ENCODE assay signal across 2 cellular contexts in the genomic region with DNA sequence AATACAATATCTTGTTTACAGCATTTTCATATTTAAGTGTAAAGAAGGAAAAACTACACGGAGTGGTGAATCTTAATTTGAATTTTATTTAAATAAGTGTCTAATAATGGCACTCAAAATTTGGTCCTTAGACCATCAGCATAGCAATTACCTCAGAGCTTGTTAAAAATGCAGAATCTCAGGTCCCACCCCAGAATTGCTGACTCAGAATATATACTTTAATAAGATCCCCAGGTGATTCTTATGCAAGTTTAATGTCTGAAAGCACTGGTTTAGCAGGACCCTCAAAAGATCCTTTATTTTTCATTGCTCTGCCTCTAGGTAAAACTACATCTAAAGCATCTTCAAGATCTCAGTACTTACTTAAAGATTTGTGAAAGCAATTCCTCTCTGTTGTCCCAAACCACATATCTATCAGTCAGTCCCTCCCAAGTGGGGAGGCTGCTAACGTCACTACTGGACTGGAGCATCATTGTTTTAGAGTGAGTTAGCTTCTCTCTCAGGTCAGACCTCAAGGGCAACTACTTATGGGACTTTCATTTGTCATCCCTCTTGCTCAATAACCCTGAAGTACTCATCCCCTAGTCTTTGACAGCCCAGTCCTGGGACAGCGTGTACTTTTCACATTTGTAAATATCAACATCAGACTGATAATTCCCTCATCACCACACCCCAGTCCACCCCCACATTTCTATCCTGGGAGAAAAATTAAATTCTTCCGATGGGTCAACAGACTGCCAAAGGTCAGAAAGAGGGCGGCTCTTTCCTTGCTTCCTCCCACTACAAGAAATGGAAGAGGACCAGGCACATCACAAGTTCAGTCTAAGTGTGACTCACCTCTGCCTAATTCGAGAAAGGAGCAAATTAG.
A peak's percentile ranks its signal among the peaks of the same experiment; 100 is the strongest.
TF ChIP-seq lines count a peak whose summit lies in the region.

No MANE protein-coding gene starts in this region.

TF ChIP-seq in K562, 482 proteins besides CTCF, POLR2A, EP300 and RAD21 (continued from another document):
- TF ChIP-seq KLF16 (IDR thresholded peaks at IDR 0.05), result no peak
- TF ChIP-seq MAZ (CRISPR knock-in tag; conservative IDR thresholded peaks at IDR 0.05 in 1 of 2, IDR thresholded peaks at IDR 0.05 in 1 of 2), result no peak
- TF ChIP-seq MCM2 (IDR thresholded peaks at IDR 0.05; ENCODE audit: low read depth), result no peak
- TF ChIP-seq RBM17 (IDR thresholded peaks at IDR 0.05; ENCODE audit: borderline replicate concordance, low read depth, low read length), result no peak
- TF ChIP-seq HNRNPLL (IDR thresholded peaks at IDR 0.05; ENCODE audit: low read depth, low read length, poor library complexity, severe bottlenecking), result no peak
- no peak for TF ChIP-seq ZNF79 (CRISPR knock-in tag; IDR thresholded peaks at IDR 0.05; ENCODE audit: low read depth)
- TF ChIP-seq, protein P1, sequence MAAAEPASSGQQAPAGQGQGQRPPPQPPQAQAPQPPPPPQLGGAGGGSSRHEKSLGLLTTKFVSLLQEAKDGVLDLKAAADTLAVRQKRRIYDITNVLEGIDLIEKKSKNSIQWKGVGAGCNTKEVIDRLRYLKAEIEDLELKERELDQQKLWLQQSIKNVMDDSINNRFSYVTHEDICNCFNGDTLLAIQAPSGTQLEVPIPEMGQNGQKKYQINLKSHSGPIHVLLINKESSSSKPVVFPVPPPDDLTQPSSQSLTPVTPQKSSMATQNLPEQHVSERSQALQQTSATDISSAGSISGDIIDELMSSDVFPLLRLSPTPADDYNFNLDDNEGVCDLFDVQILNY (CRISPR knock-in tag; IDR thresholded peaks at IDR 0.05), result no peak
- TF ChIP-seq, protein P2, sequence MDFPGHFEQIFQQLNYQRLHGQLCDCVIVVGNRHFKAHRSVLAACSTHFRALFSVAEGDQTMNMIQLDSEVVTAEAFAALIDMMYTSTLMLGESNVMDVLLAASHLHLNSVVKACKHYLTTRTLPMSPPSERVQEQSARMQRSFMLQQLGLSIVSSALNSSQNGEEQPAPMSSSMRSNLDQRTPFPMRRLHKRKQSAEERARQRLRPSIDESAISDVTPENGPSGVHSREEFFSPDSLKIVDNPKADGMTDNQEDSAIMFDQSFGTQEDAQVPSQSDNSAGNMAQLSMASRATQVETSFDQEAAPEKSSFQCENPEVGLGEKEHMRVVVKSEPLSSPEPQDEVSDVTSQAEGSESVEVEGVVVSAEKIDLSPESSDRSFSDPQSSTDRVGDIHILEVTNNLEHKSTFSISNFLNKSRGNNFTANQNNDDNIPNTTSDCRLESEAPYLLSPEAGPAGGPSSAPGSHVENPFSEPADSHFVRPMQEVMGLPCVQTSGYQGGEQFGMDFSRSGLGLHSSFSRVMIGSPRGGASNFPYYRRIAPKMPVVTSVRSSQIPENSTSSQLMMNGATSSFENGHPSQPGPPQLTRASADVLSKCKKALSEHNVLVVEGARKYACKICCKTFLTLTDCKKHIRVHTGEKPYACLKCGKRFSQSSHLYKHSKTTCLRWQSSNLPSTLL (IDR thresholded peaks at IDR 0.05), result no peak
- TF ChIP-seq CEBPG (CRISPR knock-in tag; IDR thresholded peaks at IDR 0.05), result no peak
- peak in 1 of 2 experiments; percentile 78; a peak in 2 of 4 replicates for TF ChIP-seq CEBPG (tag; conservative IDR thresholded peaks at IDR 0.05 in 1 of 2, IDR thresholded peaks at IDR 0.05 in 1 of 2)
- no peak for TF ChIP-seq ZNF778 (CRISPR knock-in tag; IDR thresholded peaks at IDR 0.05)
- peak; percentile 34; the same call in 1 of the 2 replicates for TF ChIP-seq CEBPB (tag; IDR thresholded peaks at IDR 0.05)
- TF ChIP-seq, protein P3, sequence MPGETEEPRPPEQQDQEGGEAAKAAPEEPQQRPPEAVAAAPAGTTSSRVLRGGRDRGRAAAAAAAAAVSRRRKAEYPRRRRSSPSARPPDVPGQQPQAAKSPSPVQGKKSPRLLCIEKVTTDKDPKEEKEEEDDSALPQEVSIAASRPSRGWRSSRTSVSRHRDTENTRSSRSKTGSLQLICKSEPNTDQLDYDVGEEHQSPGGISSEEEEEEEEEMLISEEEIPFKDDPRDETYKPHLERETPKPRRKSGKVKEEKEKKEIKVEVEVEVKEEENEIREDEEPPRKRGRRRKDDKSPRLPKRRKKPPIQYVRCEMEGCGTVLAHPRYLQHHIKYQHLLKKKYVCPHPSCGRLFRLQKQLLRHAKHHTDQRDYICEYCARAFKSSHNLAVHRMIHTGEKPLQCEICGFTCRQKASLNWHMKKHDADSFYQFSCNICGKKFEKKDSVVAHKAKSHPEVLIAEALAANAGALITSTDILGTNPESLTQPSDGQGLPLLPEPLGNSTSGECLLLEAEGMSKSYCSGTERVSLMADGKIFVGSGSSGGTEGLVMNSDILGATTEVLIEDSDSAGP (CRISPR knock-in tag; IDR thresholded peaks at IDR 0.05), result no peak
- TF ChIP-seq, protein P4, sequence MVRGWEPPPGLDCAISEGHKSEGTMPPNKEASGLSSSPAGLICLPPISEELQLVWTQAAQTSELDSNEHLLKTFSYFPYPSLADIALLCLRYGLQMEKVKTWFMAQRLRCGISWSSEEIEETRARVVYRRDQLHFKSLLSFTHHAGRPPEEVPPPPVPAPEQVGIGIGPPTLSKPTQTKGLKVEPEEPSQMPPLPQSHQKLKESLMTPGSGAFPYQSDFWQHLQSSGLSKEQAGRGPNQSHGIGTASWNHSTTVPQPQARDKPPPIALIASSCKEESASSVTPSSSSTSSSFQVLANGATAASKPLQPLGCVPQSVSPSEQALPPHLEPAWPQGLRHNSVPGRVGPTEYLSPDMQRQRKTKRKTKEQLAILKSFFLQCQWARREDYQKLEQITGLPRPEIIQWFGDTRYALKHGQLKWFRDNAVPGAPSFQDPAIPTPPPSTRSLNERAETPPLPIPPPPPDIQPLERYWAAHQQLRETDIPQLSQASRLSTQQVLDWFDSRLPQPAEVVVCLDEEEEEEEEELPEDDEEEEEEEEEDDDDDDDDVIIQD (CRISPR knock-in tag; IDR thresholded peaks at IDR 0.05), result no peak
- TF ChIP-seq C11orf30 (IDR thresholded peaks at IDR 0.05; ENCODE audit: low read depth), result peak; percentile 37; the same call in 1 of the 2 replicates
- no peak for TF ChIP-seq ELF2 (CRISPR knock-in tag; IDR thresholded peaks at IDR 0.05)
- no peak for TF ChIP-seq MIER1 (IDR thresholded peaks at IDR 0.05; ENCODE audit: low read depth)
- TF ChIP-seq MAFK (IDR thresholded peaks at IDR 0.05; ENCODE audit: low read length), result peak; percentile 69
- TF ChIP-seq ZNF354B (CRISPR knock-in tag; IDR thresholded peaks at IDR 0.05), result no peak
- TF ChIP-seq JUNB (CRISPR knock-in tag; conservative IDR thresholded peaks at IDR 0.05), result no peak
- TF ChIP-seq, protein P5, sequence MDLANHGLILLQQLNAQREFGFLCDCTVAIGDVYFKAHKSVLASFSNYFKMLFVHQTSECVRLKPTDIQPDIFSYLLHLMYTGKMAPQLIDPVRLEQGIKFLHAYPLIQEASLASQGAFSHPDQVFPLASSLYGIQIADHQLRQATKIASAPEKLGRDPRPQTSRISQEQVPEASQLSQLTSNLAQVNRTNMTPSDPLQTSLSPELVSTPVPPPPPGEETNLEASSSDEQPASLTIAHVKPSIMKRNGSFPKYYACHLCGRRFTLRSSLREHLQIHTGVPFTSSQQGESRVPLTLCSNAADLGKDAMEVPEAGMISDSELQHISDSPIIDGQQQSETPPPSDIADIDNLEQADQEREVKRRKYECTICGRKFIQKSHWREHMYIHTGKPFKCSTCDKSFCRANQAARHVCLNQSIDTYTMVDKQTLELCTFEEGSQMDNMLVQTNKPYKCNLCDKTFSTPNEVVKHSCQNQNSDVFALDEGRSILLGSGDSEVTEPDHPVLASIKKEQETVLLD (IDR thresholded peaks at IDR 0.05), result no peak
- TF ChIP-seq KAT8 (IDR thresholded peaks at IDR 0.05; ENCODE audit: low read depth), result no peak

TF ChIP-seq in liver, 16 proteins besides CTCF, POLR2A, EP300 and RAD21:
- TF ChIP-seq, protein P6, sequence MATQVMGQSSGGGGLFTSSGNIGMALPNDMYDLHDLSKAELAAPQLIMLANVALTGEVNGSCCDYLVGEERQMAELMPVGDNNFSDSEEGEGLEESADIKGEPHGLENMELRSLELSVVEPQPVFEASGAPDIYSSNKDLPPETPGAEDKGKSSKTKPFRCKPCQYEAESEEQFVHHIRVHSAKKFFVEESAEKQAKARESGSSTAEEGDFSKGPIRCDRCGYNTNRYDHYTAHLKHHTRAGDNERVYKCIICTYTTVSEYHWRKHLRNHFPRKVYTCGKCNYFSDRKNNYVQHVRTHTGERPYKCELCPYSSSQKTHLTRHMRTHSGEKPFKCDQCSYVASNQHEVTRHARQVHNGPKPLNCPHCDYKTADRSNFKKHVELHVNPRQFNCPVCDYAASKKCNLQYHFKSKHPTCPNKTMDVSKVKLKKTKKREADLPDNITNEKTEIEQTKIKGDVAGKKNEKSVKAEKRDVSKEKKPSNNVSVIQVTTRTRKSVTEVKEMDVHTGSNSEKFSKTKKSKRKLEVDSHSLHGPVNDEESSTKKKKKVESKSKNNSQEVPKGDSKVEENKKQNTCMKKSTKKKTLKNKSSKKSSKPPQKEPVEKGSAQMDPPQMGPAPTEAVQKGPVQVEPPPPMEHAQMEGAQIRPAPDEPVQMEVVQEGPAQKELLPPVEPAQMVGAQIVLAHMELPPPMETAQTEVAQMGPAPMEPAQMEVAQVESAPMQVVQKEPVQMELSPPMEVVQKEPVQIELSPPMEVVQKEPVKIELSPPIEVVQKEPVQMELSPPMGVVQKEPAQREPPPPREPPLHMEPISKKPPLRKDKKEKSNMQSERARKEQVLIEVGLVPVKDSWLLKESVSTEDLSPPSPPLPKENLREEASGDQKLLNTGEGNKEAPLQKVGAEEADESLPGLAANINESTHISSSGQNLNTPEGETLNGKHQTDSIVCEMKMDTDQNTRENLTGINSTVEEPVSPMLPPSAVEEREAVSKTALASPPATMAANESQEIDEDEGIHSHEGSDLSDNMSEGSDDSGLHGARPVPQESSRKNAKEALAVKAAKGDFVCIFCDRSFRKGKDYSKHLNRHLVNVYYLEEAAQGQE (IDR thresholded peaks at IDR 0.05), result no peak
- peak; percentile 88 for TF ChIP-seq SP1 (IDR thresholded peaks at IDR 0.05)
- peak; percentile 62 to 76 for TF ChIP-seq JUND (IDR thresholded peaks at IDR 0.05)
- peak; percentile 97 for TF ChIP-seq NR2F2 (IDR thresholded peaks at IDR 0.05)
- TF ChIP-seq, protein P7, sequence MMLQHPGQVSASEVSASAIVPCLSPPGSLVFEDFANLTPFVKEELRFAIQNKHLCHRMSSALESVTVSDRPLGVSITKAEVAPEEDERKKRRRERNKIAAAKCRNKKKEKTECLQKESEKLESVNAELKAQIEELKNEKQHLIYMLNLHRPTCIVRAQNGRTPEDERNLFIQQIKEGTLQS (IDR thresholded peaks at IDR 0.05), result peak; percentile 60
- peak; percentile 57 to 81 for TF ChIP-seq HNF4A (conservative IDR thresholded peaks at IDR 0.05)
- TF ChIP-seq, protein P8, sequence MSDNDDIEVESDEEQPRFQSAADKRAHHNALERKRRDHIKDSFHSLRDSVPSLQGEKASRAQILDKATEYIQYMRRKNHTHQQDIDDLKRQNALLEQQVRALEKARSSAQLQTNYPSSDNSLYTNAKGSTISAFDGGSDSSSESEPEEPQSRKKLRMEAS (IDR thresholded peaks at IDR 0.05), result peak; percentile 51
- TF ChIP-seq YY1 (IDR thresholded peaks at IDR 0.05), result peak; percentile 57
- TF ChIP-seq FOXA2 (IDR thresholded peaks at IDR 0.05), result peak; percentile 60
- TF ChIP-seq EGR1 (IDR thresholded peaks at IDR 0.05; ENCODE audit: low read depth in 2 of 2), result peak; percentile 84 to 85
- TF ChIP-seq FOXA1 (IDR thresholded peaks at IDR 0.05), result peak; percentile 49
- TF ChIP-seq TAF1 (conservative IDR thresholded peaks at IDR 0.05), result no peak
- TF ChIP-seq, protein P9, sequence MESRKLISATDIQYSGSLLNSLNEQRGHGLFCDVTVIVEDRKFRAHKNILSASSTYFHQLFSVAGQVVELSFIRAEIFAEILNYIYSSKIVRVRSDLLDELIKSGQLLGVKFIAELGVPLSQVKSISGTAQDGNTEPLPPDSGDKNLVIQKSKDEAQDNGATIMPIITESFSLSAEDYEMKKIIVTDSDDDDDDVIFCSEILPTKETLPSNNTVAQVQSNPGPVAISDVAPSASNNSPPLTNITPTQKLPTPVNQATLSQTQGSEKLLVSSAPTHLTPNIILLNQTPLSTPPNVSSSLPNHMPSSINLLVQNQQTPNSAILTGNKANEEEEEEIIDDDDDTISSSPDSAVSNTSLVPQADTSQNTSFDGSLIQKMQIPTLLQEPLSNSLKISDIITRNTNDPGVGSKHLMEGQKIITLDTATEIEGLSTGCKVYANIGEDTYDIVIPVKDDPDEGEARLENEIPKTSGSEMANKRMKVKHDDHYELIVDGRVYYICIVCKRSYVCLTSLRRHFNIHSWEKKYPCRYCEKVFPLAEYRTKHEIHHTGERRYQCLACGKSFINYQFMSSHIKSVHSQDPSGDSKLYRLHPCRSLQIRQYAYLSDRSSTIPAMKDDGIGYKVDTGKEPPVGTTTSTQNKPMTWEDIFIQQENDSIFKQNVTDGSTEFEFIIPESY (IDR thresholded peaks at IDR 0.05), result no peak
- TF ChIP-seq GABPA (IDR thresholded peaks at IDR 0.05 in 1 of 2, conservative IDR thresholded peaks at IDR 0.05 in 1 of 2), result peak in 1 of 2 donors; percentile 16
- TF ChIP-seq HNF4G (IDR thresholded peaks at IDR 0.05), result no peak
- peak; percentile 87 to 89 for TF ChIP-seq RXRA (IDR thresholded peaks at IDR 0.05)
